Comparison of ENCODE assay signal across 35 cellular contexts in the genomic region with DNA sequence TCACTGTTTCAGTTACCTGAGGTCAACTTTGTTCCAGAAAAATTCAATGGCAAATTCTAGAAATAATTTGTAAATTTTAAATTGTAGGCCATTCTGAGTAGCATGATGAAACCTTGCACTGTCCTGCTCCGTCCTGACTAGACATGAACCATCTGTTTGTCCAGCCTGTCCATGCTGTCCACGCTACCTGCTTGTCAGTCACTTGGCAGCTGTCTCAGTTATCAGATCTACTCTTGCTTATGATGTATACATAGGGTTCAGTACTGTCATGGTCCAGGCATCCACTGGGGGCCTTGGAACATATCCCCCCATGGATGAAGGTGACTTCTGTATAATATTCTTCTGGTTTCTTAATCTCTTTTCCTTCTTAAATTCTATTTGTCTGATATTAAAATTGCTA.
"Had no signal": no experiment of that assay in that cellular context is flagged by ENCODE, and none has a peak within 500 bp of the region (broad histone marks: within the 10 kb centered on the region; RNA-seq: fewer than 3 reads in every experiment).

No MANE protein-coding gene starts in this region.

- H3K4me3 ChIP-seq: ascending aorta, cardiac muscle cell, Peyer's patch had no signal

- H3K4me1 Mint-ChIP-seq: activated B cell treated with CpG ODN at 0.5 μM for 24 hours had no signal

- H3K27me3 ChIP-seq: ascending aorta, cardiac muscle cell, Peyer's patch had no signal

- H3K27ac ChIP-seq: ascending aorta, cardiac muscle cell, Peyer's patch, VCaP had no signal

- H3K27ac Mint-ChIP-seq: activated B cell treated with CpG ODN at 0.5 μM for 24 hours; activated CD4-positive, alpha-beta memory T cell treated with anti-CD3 and anti-CD28 coated beads for 36 hours; activated naive CD4-positive, alpha-beta T cell treated with anti-CD3 and anti-CD28 coated beads for 36 hours; activated T-cell treated with anti-CD3 and anti-CD28 coated beads, Interleukin-2, amount 50 U/mL, for 24 hours; activated T-helper 1 cell treated with anti-CD3 and anti-CD28 coated beads, Interleukin-12 subunit alpha, Interleukin-12 subunit beta, Interleukin-2, Interleukin-4 antibody, amounts not matched to agents 30 ng/mL and 10 ng/mL and 1 ng/mL, durations not matched to agents 14 hours and 24 hours and 36 hours; T-cell had no signal

- H3K9me3 Mint-ChIP-seq: activated B cell treated with CpG ODN at 0.5 μM for 24 hours; activated CD4-positive, alpha-beta memory T cell treated with anti-CD3 and anti-CD28 coated beads for 36 hours; activated naive CD4-positive, alpha-beta T cell treated with anti-CD3 and anti-CD28 coated beads for 36 hours; activated naive CD4-positive, alpha-beta T cell treated with anti-CD3 and anti-CD28 coated beads, Interleukin-2, amount 50 U/mL, for 72 hours; activated T-cell treated with anti-CD3 and anti-CD28 coated beads, Interleukin-2, amount 50 U/mL, for 24 hours; activated T-helper 1 cell treated with anti-CD3 and anti-CD28 coated beads, Interleukin-12 subunit alpha, Interleukin-12 subunit beta, Interleukin-2, Interleukin-4 antibody, amounts not matched to agents 30 ng/mL and 10 ng/mL and 1 ng/mL, durations not matched to agents 14 hours and 24 hours and 36 hours; central memory CD8-positive, alpha-beta T cell; T-cell had no signal

- H3K9me3 ChIP-seq: ascending aorta, Peyer's patch had no signal

- H3K27me3 Mint-ChIP-seq: activated B cell treated with CpG ODN at 0.5 μM for 24 hours; activated CD4-positive, alpha-beta memory T cell treated with anti-CD3 and anti-CD28 coated beads for 36 hours; activated T-cell treated with anti-CD3 and anti-CD28 coated beads, Interleukin-2, amount 50 U/mL, for 24 hours; central memory CD8-positive, alpha-beta T cell; T-cell had no signal

- DNase-seq: activated B cell treated with CpG ODN at 0.5 μM for 24 hours; activated CD4-positive, alpha-beta memory T cell treated with anti-CD3 and anti-CD28 coated beads for 36 hours; activated CD4-positive, alpha-beta T cell treated with anti-CD3 and anti-CD28 coated beads for 4 hours; activated CD4-positive, alpha-beta T cell treated with anti-CD3 and anti-CD28 coated beads, Interleukin-2, amount 50 U/mL, for 1 hour; activated CD4-positive, CD25-positive, alpha-beta regulatory T cell treated with anti-CD3 and anti-CD28 coated beads, Interleukin-2, amount 50 U/mL, for 72 hours; activated gamma-delta T cell treated with Interleukin-2 at 50 U/mL for 16 hours; activated naive CD4-positive, alpha-beta T cell treated with anti-CD3 and anti-CD28 coated beads for 36 hours; activated T-cell treated with anti-CD3 and anti-CD28 coated beads, Interleukin-2, amount 50 U/mL, for 24 hours; amygdala; Kasumi-1; KG1; MM.1S; MV-4-11; NCI-H1092; NCI-H1436 treated with DMSO at 0.1 percent for 48 hours; NCI-H1694 treated with DMSO at 0.1 percent for 48 hours; NCI-H2029; NCI-H345; NCI-H524 treated with DMSO at 0.1 percent for 48 hours; NCI-H748 treated with DMSO at 0.1 percent for 48 hours; NK-92 treated with Interleukin-12 subunit alpha and Interleukin-12 subunit beta, amount 100 ng/mL, for 24 hours; PC-3; Peyer's patch; RPMI8226; SHP77 treated with DMSO at 0.1 percent for 48 hours; T-cell; T-helper 2 cell; T-helper 9 cell had no signal

- H3K4me3 Mint-ChIP-seq: activated B cell treated with CpG ODN at 0.5 μM for 24 hours; activated CD4-positive, alpha-beta memory T cell treated with anti-CD3 and anti-CD28 coated beads for 36 hours; activated naive CD4-positive, alpha-beta T cell treated with anti-CD3 and anti-CD28 coated beads for 36 hours; activated T-cell treated with anti-CD3 and anti-CD28 coated beads, Interleukin-2, amount 50 U/mL, for 24 hours; activated T-helper 1 cell treated with anti-CD3 and anti-CD28 coated beads, Interleukin-12 subunit alpha, Interleukin-12 subunit beta, Interleukin-2, Interleukin-4 antibody, amounts not matched to agents 30 ng/mL and 10 ng/mL and 1 ng/mL, durations not matched to agents 14 hours and 24 hours and 36 hours; central memory CD8-positive, alpha-beta T cell; T-cell had no signal

- H3K4me1 ChIP-seq: ascending aorta had no signal

- H3K36me3 Mint-ChIP-seq: activated CD4-positive, alpha-beta memory T cell treated with anti-CD3 and anti-CD28 coated beads for 36 hours; T-cell had no signal

- ATAC-seq: activated naive CD4-positive, alpha-beta T cell treated with anti-CD3 and anti-CD28 coated beads, Interleukin-2, amount 50 U/mL, for 72 hours; PC-3; SK-N-SH treated with all-trans-retinoic acid at 6 μM for 48 hours; T-cell had no signal

- H3K36me3 ChIP-seq: ascending aorta, cardiac muscle cell, Peyer's patch had no signal
